8 cellular contexts compared by ENCODE assay signal in the genomic region with DNA sequence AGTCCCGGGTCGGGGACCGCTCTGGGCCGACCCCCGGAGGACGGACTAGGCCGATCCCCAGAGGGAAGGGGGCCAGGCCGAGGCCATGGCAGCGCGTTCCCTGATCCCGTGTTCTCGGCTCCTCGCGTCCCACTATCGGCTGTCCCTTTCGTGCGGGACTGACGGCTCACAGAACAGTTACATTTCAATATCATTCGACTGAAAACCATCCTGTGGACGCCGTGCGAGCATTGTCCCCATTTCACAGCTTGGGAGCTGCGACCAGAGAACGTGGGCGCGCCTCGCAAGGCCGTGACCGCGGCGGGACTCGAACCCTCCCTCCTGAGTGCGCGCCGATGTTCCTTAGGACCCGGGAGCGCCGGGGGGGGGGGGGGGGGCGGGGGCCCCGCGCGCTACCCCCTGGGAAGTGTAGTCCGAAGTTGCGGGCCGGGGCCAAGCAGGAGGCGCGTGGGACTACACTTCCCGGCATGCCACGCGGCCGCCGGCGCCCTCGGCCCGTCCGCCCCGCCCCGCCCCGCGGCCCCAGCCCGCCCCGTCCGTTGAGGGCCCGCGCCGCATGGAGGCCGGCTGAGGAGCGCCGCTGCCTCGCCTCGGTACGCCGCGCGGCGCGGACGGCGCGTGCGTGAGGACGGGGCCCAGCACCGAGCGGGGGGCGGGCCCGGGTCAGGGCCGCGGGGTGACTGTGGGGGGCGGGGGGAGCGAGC. TPM values are rescaled to one million over a fixed set of nuclear protein-coding genes. Genes with fewer than 3 reads are reported as not detected.
DNase-seq lines count a peak whose midpoint lies in the region; ATAC-seq, FAIRE-seq and TF ChIP-seq lines count a peak whose summit lies in the region.

A gene with protein sequence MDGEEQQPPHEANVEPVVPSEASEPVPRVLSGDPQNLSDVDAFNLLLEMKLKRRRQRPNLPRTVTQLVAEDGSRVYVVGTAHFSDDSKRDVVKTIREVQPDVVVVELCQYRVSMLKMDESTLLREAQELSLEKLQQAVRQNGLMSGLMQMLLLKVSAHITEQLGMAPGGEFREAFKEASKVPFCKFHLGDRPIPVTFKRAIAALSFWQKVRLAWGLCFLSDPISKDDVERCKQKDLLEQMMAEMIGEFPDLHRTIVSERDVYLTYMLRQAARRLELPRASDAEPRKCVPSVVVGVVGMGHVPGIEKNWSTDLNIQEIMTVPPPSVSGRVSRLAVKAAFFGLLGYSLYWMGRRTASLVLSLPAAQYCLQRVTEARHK (plus strand): TSS at position 530 of the 704 bp plus-strand sequence. CDS start 7,148 bp downstream, outside the sequence.

- peak within 1 kb of the TSS; percentile 83 for H2AFZ ChIP-seq in keratinocyte (ENCODE audit: control insufficient read depth, low read length)

- peaks cover 35% of the 10 kb centered on the region for H3K79me2 ChIP-seq in keratinocyte (ENCODE audit: control insufficient read depth, insufficient read depth, low read length)

- H3K36me3 ChIP-seq in keratinocyte (ENCODE audit: control insufficient read depth in 2 of 2, extremely low read depth in 1 of 2, insufficient read depth in 2 of 2, low read length in 2 of 2): peaks cover 0 to 4% of the 10 kb centered on the region in 2 experiments

- peak; percentile 31 for ATAC-seq in HG02610 (IDR thresholded peaks at IDR 0.05; ENCODE audit: unreplicated experiment)

- peak within 1 kb of the TSS; percentile 78 for H3K4me2 ChIP-seq in keratinocyte (ENCODE audit: control insufficient read depth, extremely low read depth, insufficient read depth, low read depth, low read length)

- peak within 1 kb of the TSS; percentile 63 to 81 (median 64) for H3K4me3 ChIP-seq in keratinocyte (ENCODE audit: control insufficient read depth in 2 of 3, extremely low read depth in 1 of 3, insufficient read depth in 2 of 3, low read depth in 1 of 3, low read length in 3 of 3)

- DNase-seq in DMS53 (lab: John Stamatoyannopoulos, UW) (peak; percentile 94), NCI-H226 (peak; percentile 41), cerebellar cortex (ENCODE audit: low spot score) (peak; percentile 81), keratinocyte (ENCODE audit: low read depth, low spot score) (peak; percentile 35), NCI-H187 treated with DMSO at 0.1 percent for 48 hours (lab: John Stamatoyannopoulos, UW) (no peak)
- peak; percentile 81 for DNase-seq in activated CD4-positive, alpha-beta T cell treated with anti-CD3 and anti-CD28 coated beads for 1 hour
- peak; percentile 72 to 81 for DNase-seq in stimulated activated CD4-positive, alpha-beta T cell treated with anti-CD3 and anti-CD28 coated beads, Interleukin-12 subunit alpha, Interleukin-12 subunit beta, amount 100 ng/mL, for 24 hours (ENCODE audit: low read depth in 2 of 2)

- dilution Hi-C loops in keratinocyte (cut with MboI; ENCODE audit: extremely low pct_ligation_motif_present, low sequenced_read_pairs): no loop called here

- no peaks in the 10 kb centered on the region for H3K27me3 ChIP-seq in keratinocyte (ENCODE audit: control insufficient read depth, extremely low read depth, insufficient read depth, low read length)

- no peak for TF ChIP-seq CTCF in keratinocyte (optimal IDR thresholded peaks at IDR 0.05 in 1 of 3, IDR thresholded peaks at IDR 0.05 in 1 of 3, conservative IDR thresholded peaks at IDR 0.05 in 1 of 3; ENCODE audit: extremely low read depth in 1 of 3, insufficient read depth in 2 of 3, low read length in 3 of 3)

- H3K9ac ChIP-seq in keratinocyte (ENCODE audit: control insufficient read depth, extremely low read depth, insufficient read depth, low read length): peak within 1 kb of the TSS; percentile 82

- no peak for FAIRE-seq in keratinocyte (lab: Jason Lieb, UNC)

- no peaks in the 10 kb centered on the region for H3K9me1 ChIP-seq in keratinocyte (ENCODE audit: control insufficient read depth, extremely low read depth, insufficient read depth, low read length)

- peaks cover 3% of the 10 kb centered on the region for H4K20me1 ChIP-seq in keratinocyte (ENCODE audit: control insufficient read depth, extremely low read depth, insufficient read depth, low read length)

- H3K9me3 ChIP-seq in keratinocyte (ENCODE audit: control insufficient read depth, low read depth, low read length): no peaks in the 10 kb centered on the region

- H3K27ac ChIP-seq in keratinocyte (ENCODE audit: control insufficient read depth, insufficient read depth, low read length): peak within 1 kb of the TSS; percentile 58

- H3K4me1 ChIP-seq in keratinocyte (ENCODE audit: control insufficient read depth, extremely low read depth, insufficient read depth, low read length): peaks cover 15% of the 10 kb centered on the region

RNA-seq across cellular contexts. Expression of the gene that starts here (rescaled TPM):
- 22.7 to 38.0 TPM (median 31.7 TPM) in 3 replicates for polyA plus RNA-seq in keratinocyte
- 19.8 TPM for polyA plus RNA-seq in keratinocyte (2011; ENCODE audit: low read depth)
- 14.9 and 35.0 TPM in 2 replicates for polyA plus RNA-seq in keratinocyte (2011; cell fraction: cytosol; rRNA removed)
- 72.7 and 96.3 TPM in 2 replicates for polyA plus RNA-seq in keratinocyte (2011; cell fraction: nucleus; rRNA removed)
- polyA plus RNA-seq in keratinocyte (2012; ENCODE audit: low replicate concordance): 31.1 and 41.3 TPM in 2 replicates
- polyA minus RNA-seq in keratinocyte: 13.1 to 52.8 TPM (median 16.4 TPM) in 3 replicates
- polyA minus RNA-seq in keratinocyte (2011; cell fraction: cytosol; rRNA and poly(A)+ RNA removed): 34.7 TPM
- polyA minus RNA-seq in keratinocyte (2011; cell fraction: nucleus; rRNA and poly(A)+ RNA removed): 22.4 and 22.9 TPM in 2 replicates
